Comparison of ENCODE assay signal across 16 cellular contexts in the genomic region with DNA sequence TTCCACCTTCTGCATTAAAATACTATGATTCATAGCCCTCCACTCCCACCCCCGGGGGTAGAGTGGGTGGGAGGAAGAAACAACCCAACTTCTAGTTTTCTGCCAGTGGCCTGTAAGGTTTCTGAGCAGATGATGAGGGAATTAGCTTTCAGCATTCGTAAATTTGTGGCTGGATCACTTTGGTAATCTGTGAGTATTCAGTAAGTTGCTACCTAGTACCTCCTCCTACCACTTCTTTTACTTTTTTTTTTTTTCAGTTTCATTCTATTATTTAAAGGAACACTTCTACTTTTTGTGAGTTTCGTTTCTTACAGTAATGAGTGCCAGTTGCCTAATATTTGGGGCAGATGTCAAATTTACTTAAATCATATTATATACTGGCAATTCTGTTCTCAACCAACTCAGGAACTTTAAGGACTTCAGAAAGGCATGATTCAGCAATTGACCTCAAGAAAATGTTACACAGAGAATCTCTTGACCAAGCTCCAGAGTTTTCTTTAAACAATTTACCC. TPM values are rescaled to one million over a fixed set of nuclear protein-coding genes. Genes with fewer than 3 reads are reported as not detected.
DNase-seq lines count a peak whose midpoint lies in the region; ATAC-seq and TF ChIP-seq lines count a peak whose summit lies in the region.
"Had no signal": no experiment of that assay in that cellular context is flagged by ENCODE, and none has a peak within 500 bp of the region (broad histone marks: within the 10 kb centered on the region; RNA-seq: fewer than 3 reads in every experiment).

No MANE protein-coding gene starts in this region.

- peak; percentile 28 for ATAC-seq in activated naive CD8-positive, alpha-beta T cell treated with anti-CD3 and anti-CD28 coated beads, Interleukin-2, amount 50 U/mL, for 24 hours
- peak; percentile 46; the same call in 2 of the 3 replicates for ATAC-seq in SK-N-SH treated with all-trans-retinoic acid at 6 μM for 48 hours
- ATAC-seq in upper lobe of right lung = peak; percentile 71
- no peak for ATAC-seq in stimulated activated naive CD8-positive, alpha-beta T cell treated with anti-CD3 and anti-CD28 coated beads, Interleukin-15, amount 100 ng/mL, for 72 hours
- ATAC-seq: left ventricle myocardium superior had no signal

- intact Hi-C loops in upper lobe of right lung (cut with DNase I) = no loop called here

- H3K27ac Mint-ChIP-seq in activated naive CD8-positive, alpha-beta T cell treated with anti-CD3 and anti-CD28 coated beads, Interleukin-2, amount 50 U/mL, for 24 hours = no peak overlapping the region
- H3K27ac Mint-ChIP-seq in activated naive CD8-positive, alpha-beta T cell treated with anti-CD3 and anti-CD28 coated beads for 36 hours = no peak overlapping the region
- no peak overlapping the region for H3K27ac Mint-ChIP-seq in progenitor cell of endocrine pancreas
- H3K27ac Mint-ChIP-seq in stimulated activated naive CD8-positive, alpha-beta T cell treated with anti-CD3 and anti-CD28 coated beads, Interleukin-15, amount 100 ng/mL, for 72 hours = no peak overlapping the region
- H3K27ac Mint-ChIP-seq: stimulated activated naive CD8-positive, alpha-beta T cell treated with anti-CD3 and anti-CD28 coated beads, Interleukin-15, Interleukin-2, amounts not matched to agents 100 ng/mL and 50 ng/mL, for 24 hours had no signal

- no peaks in the 10 kb centered on the region for H3K9me3 Mint-ChIP-seq in activated naive CD8-positive, alpha-beta T cell treated with anti-CD3 and anti-CD28 coated beads, Interleukin-2, amount 50 U/mL, for 24 hours
- H3K9me3 Mint-ChIP-seq in activated naive CD8-positive, alpha-beta T cell treated with anti-CD3 and anti-CD28 coated beads for 36 hours = no peaks in the 10 kb centered on the region
- H3K9me3 Mint-ChIP-seq in progenitor cell of endocrine pancreas (ENCODE audit: low read depth) = peaks cover 4% of the 10 kb centered on the region
- no peaks in the 10 kb centered on the region for H3K9me3 Mint-ChIP-seq in stimulated activated naive CD8-positive, alpha-beta T cell treated with anti-CD3 and anti-CD28 coated beads, Interleukin-15, amount 100 ng/mL, for 72 hours
- H3K9me3 Mint-ChIP-seq: stimulated activated naive CD8-positive, alpha-beta T cell treated with anti-CD3 and anti-CD28 coated beads, Interleukin-15, Interleukin-2, amounts not matched to agents 100 ng/mL and 50 ng/mL, for 24 hours had no signal

- no peak for TF ChIP-seq CTCF in upper lobe of right lung (IDR thresholded peaks at IDR 0.05)
- no peak for TF ChIP-seq CTCF in progenitor cell of endocrine pancreas (IDR thresholded peaks at IDR 0.05; ENCODE audit: unreplicated experiment)

- H3K36me3 Mint-ChIP-seq in activated naive CD8-positive, alpha-beta T cell treated with anti-CD3 and anti-CD28 coated beads, Interleukin-2, amount 50 U/mL, for 24 hours (ENCODE audit: low read depth) = no peaks in the 10 kb centered on the region
- H3K36me3 Mint-ChIP-seq in activated naive CD8-positive, alpha-beta T cell treated with anti-CD3 and anti-CD28 coated beads for 36 hours = no peaks in the 10 kb centered on the region
- H3K36me3 Mint-ChIP-seq in progenitor cell of endocrine pancreas (ENCODE audit: insufficient read depth) = no peaks in the 10 kb centered on the region

- peaks cover 11% of the 10 kb centered on the region for H3K4me1 ChIP-seq in upper lobe of right lung
- H3K4me1 ChIP-seq: colonic mucosa had no signal

- no peaks in the 10 kb centered on the region for H3K27me3 Mint-ChIP-seq in activated naive CD8-positive, alpha-beta T cell treated with anti-CD3 and anti-CD28 coated beads, Interleukin-2, amount 50 U/mL, for 24 hours
- peaks cover 2% of the 10 kb centered on the region for H3K27me3 Mint-ChIP-seq in activated naive CD8-positive, alpha-beta T cell treated with anti-CD3 and anti-CD28 coated beads for 36 hours
- H3K27me3 Mint-ChIP-seq in progenitor cell of endocrine pancreas = peaks cover 70% of the 10 kb centered on the region
- H3K27me3 Mint-ChIP-seq in stimulated activated naive CD8-positive, alpha-beta T cell treated with anti-CD3 and anti-CD28 coated beads, Interleukin-15, amount 100 ng/mL, for 72 hours = peaks cover 16% of the 10 kb centered on the region
- H3K27me3 Mint-ChIP-seq: stimulated activated naive CD8-positive, alpha-beta T cell treated with anti-CD3 and anti-CD28 coated beads, Interleukin-15, Interleukin-2, amounts not matched to agents 100 ng/mL and 50 ng/mL, for 24 hours had no signal

- DNase-seq in activated naive CD8-positive, alpha-beta T cell treated with anti-CD3 and anti-CD28 coated beads, Interleukin-2, amount 50 U/mL, for 24 hours = no peak
- DNase-seq in activated naive CD8-positive, alpha-beta T cell treated with anti-CD3 and anti-CD28 coated beads for 36 hours = no peak
- peak; percentile 40 for DNase-seq in iris pigment epithelial cell (ENCODE audit: low read depth)
- no peak for DNase-seq in upper lobe of right lung
- DNase-seq in progenitor cell of endocrine pancreas (ENCODE audit: low spot score, unreplicated experiment) = no peak
- no peak for DNase-seq in NCI-H2081 treated with DMSO at 0.1 percent for 48 hours (lab: John Stamatoyannopoulos, UW)
- no peak for DNase-seq in stimulated activated naive CD8-positive, alpha-beta T cell treated with anti-CD3 and anti-CD28 coated beads, Interleukin-15, amount 100 ng/mL, for 72 hours
- DNase-seq: colonic mucosa; DND-41; left ventricle myocardium superior; NCI-H524 treated with DMSO at 0.1 percent for 48 hours; ovary; stimulated activated CD4-positive, alpha-beta T cell treated with anti-CD3 and anti-CD28 coated beads, Interleukin-1b, Interleukin-23, amount 100 ng/mL, for 48 hours had no signal

- peaks cover 17% of the 10 kb centered on the region for H3K4me1 Mint-ChIP-seq in activated naive CD8-positive, alpha-beta T cell treated with anti-CD3 and anti-CD28 coated beads, Interleukin-2, amount 50 U/mL, for 24 hours
- H3K4me1 Mint-ChIP-seq in activated naive CD8-positive, alpha-beta T cell treated with anti-CD3 and anti-CD28 coated beads for 36 hours = peaks cover 14% of the 10 kb centered on the region
- no peaks in the 10 kb centered on the region for H3K4me1 Mint-ChIP-seq in progenitor cell of endocrine pancreas (ENCODE audit: low read depth)
- H3K4me1 Mint-ChIP-seq in stimulated activated naive CD8-positive, alpha-beta T cell treated with anti-CD3 and anti-CD28 coated beads, Interleukin-15, amount 100 ng/mL, for 72 hours = peaks cover 23% of the 10 kb centered on the region

- H3K27me3 ChIP-seq in upper lobe of right lung = no peaks in the 10 kb centered on the region
- H3K27me3 ChIP-seq: colonic mucosa, ovary had no signal

- H3K4me3 ChIP-seq in upper lobe of right lung = no peak overlapping the region
- H3K4me3 ChIP-seq: colonic mucosa, ovary, SK-N-MC had no signal

- no peaks in the 10 kb centered on the region for H3K9me3 ChIP-seq in upper lobe of right lung
- H3K9me3 ChIP-seq: colonic mucosa, ovary had no signal

- no peaks in the 10 kb centered on the region for H3K36me3 ChIP-seq in upper lobe of right lung
- H3K36me3 ChIP-seq: colonic mucosa, ovary had no signal

- peak overlapping the region; percentile 38 for H3K27ac ChIP-seq in upper lobe of right lung
- H3K27ac ChIP-seq: colonic mucosa, ovary, SK-N-MC had no signal

- H3K4me3 Mint-ChIP-seq in activated naive CD8-positive, alpha-beta T cell treated with anti-CD3 and anti-CD28 coated beads, Interleukin-2, amount 50 U/mL, for 24 hours = no peak overlapping the region
- no peak overlapping the region for H3K4me3 Mint-ChIP-seq in activated naive CD8-positive, alpha-beta T cell treated with anti-CD3 and anti-CD28 coated beads for 36 hours
- no peak overlapping the region for H3K4me3 Mint-ChIP-seq in progenitor cell of endocrine pancreas (ENCODE audit: low read depth)
- H3K4me3 Mint-ChIP-seq in stimulated activated naive CD8-positive, alpha-beta T cell treated with anti-CD3 and anti-CD28 coated beads, Interleukin-15, amount 100 ng/mL, for 72 hours = no peak overlapping the region
- H3K4me3 Mint-ChIP-seq: stimulated activated naive CD8-positive, alpha-beta T cell treated with anti-CD3 and anti-CD28 coated beads, Interleukin-15, Interleukin-2, amounts not matched to agents 100 ng/mL and 50 ng/mL, for 24 hours had no signal

TF ChIP-seq in SK-N-SH treated with all-trans-retinoic acid at 6 μM for 48 hours, 23 proteins besides CTCF, POLR2A, EP300 and RAD21 (continues in another document):
- no peak for TF ChIP-seq SNAI2 (CRISPR knock-in tag; IDR thresholded peaks at IDR 0.05)
- TF ChIP-seq ESRRG (CRISPR knock-in tag; IDR thresholded peaks at IDR 0.05) = no peak
- TF ChIP-seq GLIS3 (CRISPR knock-in tag; IDR thresholded peaks at IDR 0.05) = no peak
- TF ChIP-seq ZC3H10 (CRISPR knock-in tag; IDR thresholded peaks at IDR 0.05) = no peak
- TF ChIP-seq ZNF70 (CRISPR knock-in tag; IDR thresholded peaks at IDR 0.05) = no peak
- TF ChIP-seq ARNTL (CRISPR knock-in tag; IDR thresholded peaks at IDR 0.05; ENCODE audit: borderline replicate concordance, low read depth) = no peak
- no peak for TF ChIP-seq OSR1 (CRISPR knock-in tag; IDR thresholded peaks at IDR 0.05)
- no peak for TF ChIP-seq BACH2 (CRISPR knock-in tag; IDR thresholded peaks at IDR 0.05; ENCODE audit: borderline replicate concordance)
- no peak for TF ChIP-seq RARB (CRISPR knock-in tag; IDR thresholded peaks at IDR 0.05)
- no peak for TF ChIP-seq ZFP3 (CRISPR knock-in tag; IDR thresholded peaks at IDR 0.05)
- TF ChIP-seq CSDC2 (CRISPR knock-in tag; IDR thresholded peaks at IDR 0.05) = no peak
- no peak for TF ChIP-seq ZNF565 (CRISPR knock-in tag; conservative IDR thresholded peaks at IDR 0.05; ENCODE audit: low read depth)
- TF ChIP-seq ISL1 (CRISPR knock-in tag; IDR thresholded peaks at IDR 0.05) = no peak

RNA-seq across cellular contexts. Expression of a gene that starts 42.4 kb away (rescaled TPM):
- 1 to 10 TPM; 3.2 to 4.4 TPM for total RNA-seq in activated naive CD8-positive, alpha-beta T cell treated with anti-CD3 and anti-CD28 coated beads for 36 hours
- 286 TPM for total RNA-seq in upper lobe of right lung
- 0.31 and 0.47 TPM in 2 replicates for total RNA-seq in progenitor cell of endocrine pancreas

RNA-seq across cellular contexts. Expression of a gene that starts 50.6 kb away (rescaled TPM):
- total RNA-seq in activated naive CD8-positive, alpha-beta T cell treated with anti-CD3 and anti-CD28 coated beads for 36 hours = not detected
- total RNA-seq in upper lobe of right lung (not detected), progenitor cell of endocrine pancreas (0.46 and 0.80 TPM in 2 replicates)
- total RNA-seq: colonic mucosa, left ventricle myocardium superior, ovary had no signal

Comparison
In these comparisons a context has a peak if more than half of its experiments do, and no peak if none do; other contexts are left out.
1. RNA of a gene that starts 42.4 kb away (total RNA-seq): 286 TPM in upper lobe of right lung (single experiment); 3.2 to 4.4 TPM in activated naive CD8-positive, alpha-beta T cell treated with anti-CD3 and anti-CD28 coated beads for 36 hours and 0.31 to 0.47 TPM in progenitor cell of endocrine pancreas; every median in the first group is over 10 times any median in the second.